Comparison of ENCODE assay signal across 7 cellular contexts in the genomic region with DNA sequence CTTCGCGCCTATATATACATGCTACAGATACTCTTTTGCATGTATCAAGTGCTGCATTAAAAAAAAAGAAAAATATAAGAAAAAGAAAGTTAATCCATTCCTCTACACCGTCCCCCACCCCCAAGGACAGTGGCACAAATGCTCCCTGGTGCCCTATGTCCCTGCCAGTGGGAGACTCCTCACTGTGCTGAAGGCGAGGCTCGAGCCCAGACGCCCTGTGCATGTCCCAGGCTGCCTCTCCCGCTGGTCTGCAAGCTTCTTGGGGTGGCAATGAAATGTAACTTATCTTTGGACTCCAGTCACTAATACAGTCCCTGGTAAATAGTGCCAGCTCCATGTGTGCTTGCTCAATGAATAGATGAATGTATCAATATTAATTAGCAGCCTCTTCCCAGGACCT.
"Had no signal": no experiment of that assay in that cellular context is flagged by ENCODE, and none has a peak within 500 bp of the region (broad histone marks: within the 10 kb centered on the region; RNA-seq: fewer than 3 reads in every experiment).

No MANE protein-coding gene starts in this region.

- H3K4me2 ChIP-seq: GM23338 had no signal

- H3K4me3 ChIP-seq: GM23338, HAP-1, K562 had no signal

- H3K9me3 ChIP-seq: HAP-1 had no signal

- H3K36me3 ChIP-seq: HAP-1 had no signal

- ATAC-seq: GM23338, HCT116, K562 had no signal

- DNase-seq: H7, IMR-90, KG1 had no signal

- H2AFZ ChIP-seq: GM23338 had no signal

- H3K4me1 ChIP-seq: HAP-1 had no signal
